In the genomic region with DNA sequence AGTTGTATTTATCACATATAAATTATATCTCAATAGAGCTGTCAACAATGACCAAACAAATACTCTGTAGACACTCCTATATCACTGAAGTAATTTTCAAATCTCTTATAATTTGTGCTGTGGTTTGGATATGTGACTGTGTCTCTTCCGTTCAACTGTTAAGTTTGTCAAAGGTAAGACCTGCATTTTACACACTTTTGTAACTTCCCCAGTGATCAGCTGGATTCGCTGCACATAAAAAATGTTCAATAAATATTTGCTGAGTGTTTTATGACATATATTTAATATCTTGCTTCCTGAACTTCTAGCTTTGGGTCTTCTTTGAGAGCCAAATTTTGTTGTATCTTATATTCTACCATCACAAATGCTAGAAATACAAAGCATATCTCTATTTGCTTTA, we compare ENCODE assay signal across 22 cellular contexts.
"Had no signal": no experiment of that assay in that cellular context is flagged by ENCODE, and none has a peak within 500 bp of the region (broad histone marks: within the 10 kb centered on the region; RNA-seq: fewer than 3 reads in every experiment).

No MANE protein-coding gene starts in this region.

- H3K4me1 ChIP-seq: Peyer's patch, SJCRH30 had no signal

- H3K9me3 ChIP-seq: Peyer's patch, SJCRH30 had no signal

- H3K27me3 ChIP-seq: Peyer's patch, SJCRH30 had no signal

- ATAC-seq: HepG2, Right ventricle myocardium inferior, SK-N-SH treated with all-trans-retinoic acid at 6 μM for 48 hours had no signal

- H3K4me2 ChIP-seq: PC-9 had no signal

- H3K27ac ChIP-seq: PC-9, Peyer's patch, SJCRH30 had no signal

- H3K36me3 ChIP-seq: Peyer's patch, SJCRH30 had no signal

- DNase-seq: IMR-90, Karpas-422, KG1, MM.1S, NCI-H1092 treated with DMSO at 0.1 percent for 48 hours, NCI-H1436, NCI-H187, NCI-H2029, NCI-H2171 treated with DMSO at 0.1 percent for 48 hours, NCI-H345, NCI-H446 treated with DMSO at 0.1 percent for 48 hours, NCI-H510A treated with DMSO at 0.1 percent for 48 hours, NCI-H526, NCI-H82, PC-9, Peyer's patch, SHP77 treated with DMSO at 0.1 percent for 48 hours, SJCRH30, T-helper 1 cell had no signal

- H2AFZ ChIP-seq: PC-9 had no signal

- H3K4me3 ChIP-seq: PC-9, Peyer's patch, SJCRH30 had no signal
